Comparison of ENCODE assay signal across 24 cellular contexts in the genomic region with DNA sequence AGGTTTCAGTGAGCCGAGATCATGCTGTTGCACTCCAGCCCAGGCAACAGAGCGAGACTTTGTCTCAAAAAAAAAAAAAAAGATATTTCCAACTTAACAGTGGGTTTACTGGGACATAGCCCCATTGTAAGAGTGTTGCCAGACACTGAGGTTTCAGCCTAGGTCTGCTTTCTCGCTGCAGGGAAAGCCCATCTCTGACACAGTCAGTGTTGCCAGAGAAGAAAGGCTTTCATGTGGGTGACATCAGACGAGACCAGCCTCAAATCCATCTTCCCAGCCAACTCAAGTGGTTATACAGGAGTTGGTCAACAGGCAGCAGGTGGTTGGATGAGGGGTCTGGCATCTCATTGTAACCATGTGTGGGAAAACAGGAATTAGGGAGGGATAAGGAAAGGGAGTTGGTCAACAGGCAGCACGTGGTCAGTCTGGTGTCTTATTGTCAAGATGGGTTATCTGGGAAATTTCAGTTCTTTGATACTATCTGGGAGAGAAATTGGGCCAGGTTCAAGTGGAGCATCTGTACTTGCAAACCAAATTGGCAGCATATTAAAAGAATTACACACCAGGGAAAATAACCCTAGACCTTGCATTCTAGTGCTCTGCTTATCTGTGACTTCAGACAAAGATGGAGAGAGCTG. TPM values are rescaled to one million over a fixed set of nuclear protein-coding genes. Genes with fewer than 3 reads are reported as not detected.
DNase-seq lines count a peak whose midpoint lies in the region; ATAC-seq, FAIRE-seq and TF ChIP-seq lines count a peak whose summit lies in the region.
"Had no signal": no experiment of that assay in that cellular context is flagged by ENCODE, and none has a peak within 500 bp of the region (broad histone marks: within the 10 kb centered on the region; RNA-seq: fewer than 3 reads in every experiment).

No MANE protein-coding gene starts in this region.

- intact Hi-C loops in activated CD4-positive, alpha-beta T cell treated with anti-CD3 and anti-CD28 coated beads for 36 hours (cut with DNase I, micrococcal nuclease): no loop called here
- intact Hi-C loops in activated CD4-positive, alpha-beta T cell treated with anti-CD3 and anti-CD28 coated beads, Interleukin-2, amount 10 ng/mL, durations not matched to agents 24 days and 14 days (cut with micrococcal nuclease): no loop called here
- intact Hi-C loops in right lobe of liver (cut with DNase I): no loop called here

- H3K27ac Mint-ChIP-seq in activated CD4-positive, alpha-beta T cell treated with anti-CD3 and anti-CD28 coated beads for 36 hours: peak overlapping the region; percentile 48
- H3K27ac Mint-ChIP-seq in activated CD4-positive, alpha-beta T cell treated with anti-CD3 and anti-CD28 coated beads, Interleukin-2, amount 10 ng/mL, durations not matched to agents 24 days and 14 days: no peak overlapping the region
- H3K27ac Mint-ChIP-seq in activated CD4-positive, alpha-beta memory T cell treated with anti-CD3 and anti-CD28 coated beads, Interleukin-2, amount 10 ng/mL, durations not matched to agents 7 days and 5 days: peak overlapping the region; percentile 7
- H3K27ac Mint-ChIP-seq in stimulated activated effector memory CD8-positive, alpha-beta T cell treated with anti-CD3 and anti-CD28 coated beads, Interleukin-12 subunit alpha, Interleukin-12 subunit beta, amount 100 ng/mL, for 72 hours: peak overlapping the region; percentile 1
- H3K27ac Mint-ChIP-seq: H9, natural killer cell had no signal

- H3K36me3 Mint-ChIP-seq in activated CD4-positive, alpha-beta T cell treated with anti-CD3 and anti-CD28 coated beads for 36 hours (ENCODE audit: low read depth): peaks cover 72% of the 10 kb centered on the region
- H3K36me3 Mint-ChIP-seq in activated CD4-positive, alpha-beta T cell treated with anti-CD3 and anti-CD28 coated beads, Interleukin-2, amount 10 ng/mL, durations not matched to agents 24 days and 14 days (ENCODE audit: low read depth): peaks cover 67% of the 10 kb centered on the region
- H3K36me3 Mint-ChIP-seq in activated CD4-positive, alpha-beta memory T cell treated with anti-CD3 and anti-CD28 coated beads, Interleukin-2, amount 10 ng/mL, durations not matched to agents 7 days and 5 days (ENCODE audit: low read depth): peaks cover 90% of the 10 kb centered on the region
- peaks cover 100% of the 10 kb centered on the region for H3K36me3 Mint-ChIP-seq in stimulated activated effector memory CD8-positive, alpha-beta T cell treated with anti-CD3 and anti-CD28 coated beads, Interleukin-12 subunit alpha, Interleukin-12 subunit beta, amount 100 ng/mL, for 72 hours
- H3K36me3 Mint-ChIP-seq: natural killer cell had no signal

- DNase-seq in activated CD4-positive, alpha-beta T cell treated with anti-CD3 and anti-CD28 coated beads for 36 hours: no peak
- no peak for DNase-seq in activated CD4-positive, alpha-beta T cell treated with anti-CD3 and anti-CD28 coated beads, Interleukin-2, amount 10 ng/mL, durations not matched to agents 24 days and 14 days
- no peak for DNase-seq in activated CD4-positive, alpha-beta memory T cell treated with anti-CD3 and anti-CD28 coated beads, Interleukin-2, amount 10 ng/mL, durations not matched to agents 7 days and 5 days
- DNase-seq in dermis blood vessel endothelial cell (peak; percentile 5), GM19239 (ENCODE audit: insufficient read length, low spot score) (no peak), right lobe of liver (no peak), erythroblast (lab: John Stamatoyannopoulos, UW) (no peak)
- DNase-seq in stimulated activated effector memory CD8-positive, alpha-beta T cell treated with anti-CD3 and anti-CD28 coated beads, Interleukin-12 subunit alpha, Interleukin-12 subunit beta, amount 100 ng/mL, for 72 hours (ENCODE audit: low spot score in 2 of 2): no peak
- DNase-seq: DMS79; H9; natural killer cell; NCI-H1092 treated with DMSO at 0.1 percent for 48 hours; NCI-H2171 treated with DMSO at 0.1 percent for 48 hours; NK-92 treated with Interleukin-12 subunit alpha and Interleukin-12 subunit beta, amount 100 ng/mL, for 24 hours; RPMI8226; stimulated activated CD4-positive, alpha-beta T cell treated with anti-CD3 and anti-CD28 coated beads, Interleukin-4, amount 100 ng/mL, for 4 hours; SW 1271; trophoblast cell had no signal

- H3K4me1 ChIP-seq in right lobe of liver: peaks cover 0 to 7% (median 0%) of the 10 kb centered on the region in 4 donors
- H3K4me1 ChIP-seq: ascending aorta had no signal

- H3K9me3 ChIP-seq in right lobe of liver: no peaks in the 10 kb centered on the region
- H3K9me3 ChIP-seq: ascending aorta had no signal

- no peak overlapping the region for H3K27ac ChIP-seq in right lobe of liver
- H3K27ac ChIP-seq: ascending aorta, C4-2B, KMS-11, skin epidermis had no signal

- POLR2A ChIA-PET in activated CD4-positive, alpha-beta T cell treated with anti-CD3 and anti-CD28 coated beads for 36 hours (lab: Charles Lee): no interaction called here
- POLR2A ChIA-PET in activated CD4-positive, alpha-beta memory T cell treated with anti-CD3 and anti-CD28 coated beads, Interleukin-2, amount 10 ng/mL, durations not matched to agents 7 days and 5 days (lab: Charles Lee): no interaction called here

- H3K4me3 ChIP-seq in right lobe of liver: no peak overlapping the region
- H3K4me3 ChIP-seq: ascending aorta, skin epidermis had no signal

- peaks cover 2% of the 10 kb centered on the region for H3K4me1 Mint-ChIP-seq in activated CD4-positive, alpha-beta T cell treated with anti-CD3 and anti-CD28 coated beads for 36 hours
- peaks cover 4% of the 10 kb centered on the region for H3K4me1 Mint-ChIP-seq in activated CD4-positive, alpha-beta T cell treated with anti-CD3 and anti-CD28 coated beads, Interleukin-2, amount 10 ng/mL, durations not matched to agents 24 days and 14 days
- peaks cover 2% of the 10 kb centered on the region for H3K4me1 Mint-ChIP-seq in activated CD4-positive, alpha-beta memory T cell treated with anti-CD3 and anti-CD28 coated beads, Interleukin-2, amount 10 ng/mL, durations not matched to agents 7 days and 5 days
- H3K4me1 Mint-ChIP-seq in stimulated activated effector memory CD8-positive, alpha-beta T cell treated with anti-CD3 and anti-CD28 coated beads, Interleukin-12 subunit alpha, Interleukin-12 subunit beta, amount 100 ng/mL, for 72 hours: peaks cover 9% of the 10 kb centered on the region
- H3K4me1 Mint-ChIP-seq: natural killer cell had no signal

- H3K4me3 Mint-ChIP-seq in activated CD4-positive, alpha-beta T cell treated with anti-CD3 and anti-CD28 coated beads for 36 hours: no peak overlapping the region
- H3K4me3 Mint-ChIP-seq in activated CD4-positive, alpha-beta T cell treated with anti-CD3 and anti-CD28 coated beads, Interleukin-2, amount 10 ng/mL, durations not matched to agents 24 days and 14 days: no peak overlapping the region
- H3K4me3 Mint-ChIP-seq in activated CD4-positive, alpha-beta memory T cell treated with anti-CD3 and anti-CD28 coated beads, Interleukin-2, amount 10 ng/mL, durations not matched to agents 7 days and 5 days: no peak overlapping the region
- H3K4me3 Mint-ChIP-seq in stimulated activated effector memory CD8-positive, alpha-beta T cell treated with anti-CD3 and anti-CD28 coated beads, Interleukin-12 subunit alpha, Interleukin-12 subunit beta, amount 100 ng/mL, for 72 hours: no peak overlapping the region
- H3K4me3 Mint-ChIP-seq: H9, natural killer cell had no signal

- TF ChIP-seq CTCF in right lobe of liver (IDR thresholded peaks at IDR 0.05): no peak

- CTCF ChIA-PET in activated CD4-positive, alpha-beta T cell treated with anti-CD3 and anti-CD28 coated beads for 36 hours (lab: Charles Lee): no interaction called here
- CTCF ChIA-PET in activated CD4-positive, alpha-beta memory T cell treated with anti-CD3 and anti-CD28 coated beads, Interleukin-2, amount 10 ng/mL, durations not matched to agents 7 days and 5 days (lab: Charles Lee): no interaction called here

- no peak for TF ChIP-seq POLR2A in right lobe of liver (IDR thresholded peaks at IDR 0.05)
- TF ChIP-seq POLR2A in erythroblast (IDR thresholded peaks at IDR 0.05; ENCODE audit: low read length): no peak

- no peaks in the 10 kb centered on the region for H3K27me3 ChIP-seq in right lobe of liver
- H3K27me3 ChIP-seq: ascending aorta had no signal

- H3K9me3 Mint-ChIP-seq in activated CD4-positive, alpha-beta T cell treated with anti-CD3 and anti-CD28 coated beads for 36 hours (ENCODE audit: low read depth): no peaks in the 10 kb centered on the region
- no peaks in the 10 kb centered on the region for H3K9me3 Mint-ChIP-seq in activated CD4-positive, alpha-beta T cell treated with anti-CD3 and anti-CD28 coated beads, Interleukin-2, amount 10 ng/mL, durations not matched to agents 24 days and 14 days
- H3K9me3 Mint-ChIP-seq in activated CD4-positive, alpha-beta memory T cell treated with anti-CD3 and anti-CD28 coated beads, Interleukin-2, amount 10 ng/mL, durations not matched to agents 7 days and 5 days: no peaks in the 10 kb centered on the region
- H3K9me3 Mint-ChIP-seq in stimulated activated effector memory CD8-positive, alpha-beta T cell treated with anti-CD3 and anti-CD28 coated beads, Interleukin-12 subunit alpha, Interleukin-12 subunit beta, amount 100 ng/mL, for 72 hours: no peaks in the 10 kb centered on the region
- H3K9me3 Mint-ChIP-seq: H9, natural killer cell had no signal

- 74% methylated on average over 4 of the region's 5 CpGs for WGBS in right lobe of liver (ENCODE audit: insufficient coverage, low coverage, low lambda C conversion rate, missing lambda C conversion rate)

- no peak for FAIRE-seq in GM19239 (lab: Jason Lieb, UNC)
- FAIRE-seq: A204.1, keratinocyte had no signal

- peaks cover 0 to 3% (median 0%) of the 10 kb centered on the region in 4 donors for H3K36me3 ChIP-seq in right lobe of liver

- ATAC-seq in activated CD4-positive, alpha-beta T cell treated with anti-CD3 and anti-CD28 coated beads for 36 hours: no peak
- ATAC-seq in stimulated activated effector memory CD8-positive, alpha-beta T cell treated with anti-CD3 and anti-CD28 coated beads, Interleukin-12 subunit alpha, Interleukin-12 subunit beta, amount 100 ng/mL, for 72 hours: no peak
- no peak for ATAC-seq in right lobe of liver
- ATAC-seq: natural killer cell had no signal

- H3K27me3 Mint-ChIP-seq in activated CD4-positive, alpha-beta T cell treated with anti-CD3 and anti-CD28 coated beads for 36 hours: no peaks in the 10 kb centered on the region
- no peaks in the 10 kb centered on the region for H3K27me3 Mint-ChIP-seq in activated CD4-positive, alpha-beta T cell treated with anti-CD3 and anti-CD28 coated beads, Interleukin-2, amount 10 ng/mL, durations not matched to agents 24 days and 14 days
- H3K27me3 Mint-ChIP-seq in activated CD4-positive, alpha-beta memory T cell treated with anti-CD3 and anti-CD28 coated beads, Interleukin-2, amount 10 ng/mL, durations not matched to agents 7 days and 5 days: no peaks in the 10 kb centered on the region

RNA-seq across cellular contexts. Expression of a gene that starts 41.1 kb away (rescaled TPM):
- total RNA-seq in activated CD4-positive, alpha-beta T cell treated with anti-CD3 and anti-CD28 coated beads for 36 hours: 10 to 100 TPM; 41.6 to 48.3 TPM
- 51.1 and 57.4 TPM in 2 replicates for total RNA-seq in activated CD4-positive, alpha-beta T cell treated with anti-CD3 and anti-CD28 coated beads, Interleukin-2, amount 10 ng/mL, durations not matched to agents 24 days and 14 days
- total RNA-seq in activated CD4-positive, alpha-beta memory T cell treated with anti-CD3 and anti-CD28 coated beads, Interleukin-2, amount 10 ng/mL, durations not matched to agents 7 days and 5 days: 10 to 100 TPM; 34.2 to 36.0 TPM
- total RNA-seq in dermis blood vessel endothelial cell (13.8 and 17.0 TPM in 2 replicates), right lobe of liver (10 to 100 TPM in 2 of 6 experiments, 1 to 10 TPM in 4; 6.6 to 14.7 (median 8.7) TPM)
